Comparison of ENCODE assay signal across 16 cellular contexts in the genomic region with DNA sequence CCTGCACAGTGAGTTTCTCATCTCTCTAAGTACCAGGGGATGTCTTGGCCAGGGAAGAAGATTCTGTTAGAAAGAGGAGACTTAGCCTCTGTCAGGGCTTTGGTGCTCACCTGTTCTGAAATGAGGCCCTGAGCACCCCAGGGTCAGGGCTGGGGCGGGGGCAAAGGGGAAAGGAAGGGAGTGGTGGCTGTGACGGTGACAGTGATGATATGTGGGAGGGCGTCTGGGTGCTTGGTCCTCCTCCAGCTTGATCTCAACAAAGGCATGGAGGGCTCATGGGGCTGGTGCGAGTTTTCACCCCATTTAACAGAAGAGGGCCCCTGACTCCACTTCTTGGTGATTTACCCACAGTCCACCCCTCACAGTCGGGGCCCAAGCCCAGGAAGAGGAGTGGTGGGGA. TPM values are rescaled to one million over a fixed set of nuclear protein-coding genes. Genes with fewer than 3 reads are reported as not detected.
DNase-seq lines count a peak whose midpoint lies in the region.
"Had no signal": no experiment of that assay in that cellular context is flagged by ENCODE, and none has a peak within 500 bp of the region (broad histone marks: within the 10 kb centered on the region; RNA-seq: fewer than 3 reads in every experiment).

No MANE protein-coding gene starts in this region.

- no peak overlapping the region for H3K4me2 ChIP-seq in neuronal stem cell (ENCODE audit: insufficient read depth, low read length, poor library complexity, severe bottlenecking)

- H2BK12ac ChIP-seq in neuronal stem cell (ENCODE audit: low read length) = peak overlapping the region; percentile 88

- H3K9me3 ChIP-seq in SJCRH30 (replicated peaks) = peaks cover 19% of the 10 kb centered on the region
- peaks cover 9 to 31% of the 10 kb centered on the region in 2 donors for H3K9me3 ChIP-seq in neuronal stem cell (replicated peaks in 1 of 2; ENCODE audit: control insufficient read depth in 2 of 2, insufficient read depth in 1 of 2, low read depth in 1 of 2, low read length in 2 of 2)
- no peaks in the 10 kb centered on the region for H3K9me3 ChIP-seq in MG63
- H3K9me3 ChIP-seq: psoas muscle had no signal

- peak overlapping the region; percentile 74 for H2BK15ac ChIP-seq in neuronal stem cell (ENCODE audit: low read length)

- H2AFZ ChIP-seq in neuronal stem cell (ENCODE audit: low read length) = peak overlapping the region; percentile 83

- H3K4me3 Mint-ChIP-seq in activated T-cell treated with anti-CD3 and anti-CD28 coated beads, Interleukin-2, amount 50 U/mL, for 24 hours = peak overlapping the region; percentile 7
- H3K4me3 Mint-ChIP-seq: CD14-positive monocyte had no signal

- H3K27me3 ChIP-seq in SJCRH30 (no peaks in the 10 kb centered on the region), neuronal stem cell (ENCODE audit: control insufficient read depth in 3 of 3, insufficient read depth in 3 of 3, low read depth in 1 of 3, low read length in 3 of 3) (peaks cover 0 to 21% (median 0%) of the 10 kb centered on the region in 3 experiments), MG63 (peaks cover 19% of the 10 kb centered on the region)

- H3K36me3 Mint-ChIP-seq in activated T-cell treated with anti-CD3 and anti-CD28 coated beads, Interleukin-2, amount 50 U/mL, for 24 hours (ENCODE audit: low read depth) = no peaks in the 10 kb centered on the region
- H3K36me3 Mint-ChIP-seq: CD14-positive monocyte had no signal

- H2AK5ac ChIP-seq in neuronal stem cell (ENCODE audit: low read depth, low read length) = peak overlapping the region; percentile 70

- H3K18ac ChIP-seq in neuronal stem cell (ENCODE audit: low read length) = peak overlapping the region; percentile 94

- H3K27ac Mint-ChIP-seq in activated T-cell treated with anti-CD3 and anti-CD28 coated beads, Interleukin-2, amount 50 U/mL, for 24 hours = peak overlapping the region; percentile 62
- H3K27ac Mint-ChIP-seq: CD14-positive monocyte had no signal

- DNase-seq in activated T-cell treated with anti-CD3 and anti-CD28 coated beads, Interleukin-2, amount 50 U/mL, for 24 hours = no peak
- DNase-seq in activated T-cell treated with anti-CD3 and anti-CD28 coated beads, Interleukin-2, amount 50 U/mL, for 1 hour = no peak
- DNase-seq in SJCRH30 (no peak), neuronal stem cell (ENCODE audit: low spot score) (no peak), SK-N-DZ (ENCODE audit: low spot score) (no peak), MG63 (no peak), NCI-H128 (lab: John Stamatoyannopoulos, UW; ENCODE audit: unreplicated experiment) (no peak)
- DNase-seq in central memory CD4-positive, alpha-beta T cell = peak; percentile 59
- DNase-seq: DMS79 treated with DMSO at 0.1 percent for 48 hours, MV-4-11, psoas muscle, spleen, trophoblast cell had no signal

- peak overlapping the region; percentile 33 for H3K9ac ChIP-seq in neuronal stem cell (ENCODE audit: low read depth, low read length, poor library complexity)

- H3K9me3 Mint-ChIP-seq in activated T-cell treated with anti-CD3 and anti-CD28 coated beads, Interleukin-2, amount 50 U/mL, for 24 hours = no peaks in the 10 kb centered on the region

- no peak overlapping the region for H4K8ac ChIP-seq in neuronal stem cell (ENCODE audit: low read depth, low read length)

- no peaks in the 10 kb centered on the region for H3K79me1 ChIP-seq in neuronal stem cell (ENCODE audit: low read depth, low read length)

- no peaks in the 10 kb centered on the region for H3K36me3 ChIP-seq in SJCRH30
- H3K36me3 ChIP-seq in neuronal stem cell (replicated peaks in 1 of 2; ENCODE audit: control insufficient read depth in 2 of 2, insufficient read depth in 2 of 2, low read length in 2 of 2) = no peaks in the 10 kb centered on the region
- H3K36me3 ChIP-seq in MG63 = no peaks in the 10 kb centered on the region
- H3K36me3 ChIP-seq: esophagus muscularis mucosa, spleen had no signal

- peak overlapping the region; percentile 58 for H2BK5ac ChIP-seq in neuronal stem cell (ENCODE audit: low read length)

- H2BK120ac ChIP-seq in neuronal stem cell (ENCODE audit: low read depth, low read length) = no peak overlapping the region

- H3K27me3 Mint-ChIP-seq in activated T-cell treated with anti-CD3 and anti-CD28 coated beads, Interleukin-2, amount 50 U/mL, for 24 hours = no peaks in the 10 kb centered on the region

- H3K23ac ChIP-seq in neuronal stem cell (ENCODE audit: low read depth, low read length, poor library complexity) = no peak overlapping the region

- H3K4ac ChIP-seq in neuronal stem cell (ENCODE audit: low read length) = peak overlapping the region; percentile 26

- H3K27ac ChIP-seq in SJCRH30 (peak overlapping the region; percentile 50; the same call in 1 of the 2 replicates), neuronal stem cell (replicated peaks; ENCODE audit: low read length) (no peak overlapping the region)
- H3K27ac ChIP-seq: esophagus muscularis mucosa, HL-60, psoas muscle had no signal

- no CpG with 5 or more reads among the region's 5 CpGs for WGBS in neuronal stem cell (ENCODE audit: extremely low coverage in 2 of 2, insufficient read length in 2 of 2, insufficient replicate concordance in 1 of 2), 2 donors

- peaks cover 53% of the 10 kb centered on the region for H3K4me1 Mint-ChIP-seq in activated T-cell treated with anti-CD3 and anti-CD28 coated beads, Interleukin-2, amount 50 U/mL, for 24 hours (ENCODE audit: low read depth)
- H3K4me1 Mint-ChIP-seq: CD14-positive monocyte had no signal

- peaks cover 28% of the 10 kb centered on the region for H3K4me1 ChIP-seq in SJCRH30
- peaks cover 5 to 30% of the 10 kb centered on the region in 2 donors for H3K4me1 ChIP-seq in neuronal stem cell (ENCODE audit: control insufficient read depth in 2 of 2, insufficient read depth in 1 of 2, low read depth in 1 of 2, low read length in 2 of 2)
- H3K4me1 ChIP-seq: psoas muscle had no signal

- no peak overlapping the region for H4K91ac ChIP-seq in neuronal stem cell (ENCODE audit: low read depth, low read length, poor library complexity)

- H3K4me3 ChIP-seq in SJCRH30 (no peak overlapping the region; the same call in 1 of the 2 replicates), neuronal stem cell (ENCODE audit: low read length in 2 of 2) (peak overlapping the region in 1 of 2 donors; percentile 34), MG63 (no peak overlapping the region)

- no peak overlapping the region for H3K14ac ChIP-seq in neuronal stem cell (ENCODE audit: low read length)

RNA-seq across cellular contexts. Expression of a gene that starts 15.1 kb away (rescaled TPM):
- 141 and 144 TPM in 2 replicates for total RNA-seq in SJCRH30 (2014; rRNA removed; shearing (Covaris generic))
- 5.1 TPM for polyA plus RNA-seq in neuronal stem cell (2013, experiment 1 of 2)
- polyA plus RNA-seq in neuronal stem cell (2013, experiment 2 of 2) = 5.2 TPM
- polyA plus RNA-seq in SK-N-DZ (2014; cell fraction: cytosol; rRNA removed) = 0.09 TPM in 1 of 2 replicates, not detected in the other
- polyA plus RNA-seq in SK-N-DZ (2014; cell fraction: nucleus; rRNA removed) = 0.20 TPM in 1 of 2 replicates, not detected in the other
- 0.25 TPM in 1 of 2 replicates, not detected in the other for total RNA-seq in MG63 (2014; rRNA removed; shearing (Covaris generic); ENCODE audit: low replicate concordance)
- polyA plus RNA-seq: CD14-positive monocyte had no signal

RNA-seq across cellular contexts. Expression of a gene that starts 25.9 kb away (rescaled TPM):
- 2.3 and 2.7 TPM in 2 replicates for total RNA-seq in SJCRH30 (2014; rRNA removed; shearing (Covaris generic))
- polyA plus RNA-seq in neuronal stem cell (2013, experiment 1 of 2) = 6.9 TPM
- 6.7 TPM for polyA plus RNA-seq in neuronal stem cell (2013, experiment 2 of 2)
- 5.6 and 13.6 TPM in 2 replicates for polyA plus RNA-seq in SK-N-DZ (2014; cell fraction: cytosol; rRNA removed)
- polyA plus RNA-seq in SK-N-DZ (2014; cell fraction: nucleus; rRNA removed) = 5.3 and 12.5 TPM in 2 replicates
- 8.8 and 11.1 TPM in 2 replicates for total RNA-seq in MG63 (2014; rRNA removed; shearing (Covaris generic); ENCODE audit: low replicate concordance)

Comparison
In these comparisons a context has a peak if more than half of its experiments do, and no peak if none do; other contexts are left out.
1. RNA of a gene that starts 15.1 kb away (total RNA-seq): 141 to 144 TPM in SJCRH30; 0.25 TPM in MG63; every median in the first group is over 100 times any median in the second.